ENCODE assay signal across 10 cellular contexts in the genomic region with DNA sequence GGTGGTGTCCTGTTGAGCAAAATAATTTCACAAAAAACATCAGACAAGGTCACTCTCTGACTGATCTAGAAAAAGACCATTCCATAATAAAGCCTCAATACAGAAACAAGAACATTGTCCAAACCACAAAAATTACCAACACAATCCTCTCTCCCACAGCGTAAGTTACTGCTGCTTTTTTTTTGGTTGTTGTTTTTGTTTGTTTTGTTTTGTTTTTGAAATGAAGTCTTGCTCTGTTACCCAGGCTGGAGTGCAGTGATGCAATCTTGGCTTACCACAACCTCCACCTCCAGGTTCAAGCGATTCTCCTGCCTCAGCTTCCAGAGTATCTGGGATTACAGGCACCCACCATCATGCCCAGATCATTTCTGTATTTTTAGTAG. TPM values are rescaled to one million over a fixed set of nuclear protein-coding genes. Genes with fewer than 3 reads are reported as not detected.
DNase-seq lines count a peak whose midpoint lies in the region; ATAC-seq and TF ChIP-seq lines count a peak whose summit lies in the region.
"Had no signal": no experiment of that assay in that cellular context is flagged by ENCODE, and none has a peak within 500 bp of the region (broad histone marks: within the 10 kb centered on the region; RNA-seq: fewer than 3 reads in every experiment).

No MANE protein-coding gene starts in this region.

- no peaks in the 10 kb centered on the region for H3K27me3 ChIP-seq in CD4-positive, alpha-beta T cell (ENCODE audit: control insufficient read depth, insufficient read depth, low read length)
- H3K27me3 ChIP-seq in NT2/D1 (ENCODE audit: insufficient read depth, insufficient read length) = no peaks in the 10 kb centered on the region
- no peaks in the 10 kb centered on the region for H3K27me3 ChIP-seq in dorsolateral prefrontal cortex
- no peaks in the 10 kb centered on the region for H3K27me3 ChIP-seq in neutrophil

- H3K4me1 ChIP-seq in NT2/D1 (ENCODE audit: insufficient read depth, insufficient read length) = peaks cover 6% of the 10 kb centered on the region
- peaks cover 29 to 39% of the 10 kb centered on the region in 2 experiments for H3K4me1 ChIP-seq in neutrophil (ENCODE audit: control insufficient read depth in 1 of 2, insufficient read depth in 1 of 2, low read depth in 1 of 2, low read length in 1 of 2)

- no peak for ATAC-seq in CD4-positive, alpha-beta T cell (ENCODE audit: poor library complexity)
- ATAC-seq in GM18511 (IDR thresholded peaks at IDR 0.05; ENCODE audit: unreplicated experiment) (no peak), HG02852 (IDR thresholded peaks at IDR 0.05; ENCODE audit: unreplicated experiment) (no peak), GM19035 (IDR thresholded peaks at IDR 0.05; ENCODE audit: unreplicated experiment) (no peak)

- peaks cover 7% of the 10 kb centered on the region for H3K36me3 ChIP-seq in NT2/D1 (ENCODE audit: insufficient read depth, insufficient read length, low read length)
- peaks cover 11% of the 10 kb centered on the region for H3K36me3 ChIP-seq in neutrophil

- no peak overlapping the region for H3K4me3 ChIP-seq in NT2/D1 (ENCODE audit: insufficient read length, low read depth)
- H3K4me3 ChIP-seq in dorsolateral prefrontal cortex = peak overlapping the region in 31 of 59 donors; percentile 57 to 100 (median 97)
- no peak overlapping the region for H3K4me3 ChIP-seq in neutrophil (ENCODE audit: low read depth in 1 of 2, low read length in 1 of 2)

- POLR2A ChIA-PET in CD4-positive, alpha-beta T cell (lab: Charles Lee) = interaction anchor here (1.2 to 1.4 kb wide), 2 partner anchors 34 to 111 kb away, joined by 4 to 5 read pairs; a partner anchor contains a TSS

- peak overlapping the region; percentile 93 for H3K27ac Mint-ChIP-seq in CD4-positive, alpha-beta T cell

- CTCF ChIA-PET in CD4-positive, alpha-beta T cell (lab: Charles Lee) = interaction anchor here (1.2 to 1.7 kb wide), 2 partner anchors 32 to 34 kb away, joined by 3 to 7 read pairs; a partner anchor contains a TSS

- no peak for DNase-seq in CD4-positive, alpha-beta T cell
- DNase-seq in NT2/D1 (ENCODE audit: low read depth, low spot score) (no peak), dorsolateral prefrontal cortex (no peak), kidney tubule cell (ENCODE audit: low spot score) (no peak)
- DNase-seq: activated gamma-delta T cell, NCI-H526 treated with DMSO at 0.1 percent for 48 hours had no signal

- H3K9ac ChIP-seq in NT2/D1 (ENCODE audit: insufficient read length, low read depth) = peak overlapping the region; percentile 88

- peak overlapping the region; percentile 95 for H3K4me3 Mint-ChIP-seq in CD4-positive, alpha-beta T cell

- no peak overlapping the region for H3K27ac ChIP-seq in CD4-positive, alpha-beta T cell (ENCODE audit: low read depth, low read length)
- H3K27ac ChIP-seq in dorsolateral prefrontal cortex (peak overlapping the region in 50 of 59 donors; percentile 30 to 97 (median 93)), neutrophil (peak overlapping the region; percentile 23)

- TF ChIP-seq CTCF in CD4-positive, alpha-beta T cell (IDR thresholded peaks at IDR 0.05) = no peak
- TF ChIP-seq CTCF in dorsolateral prefrontal cortex (IDR thresholded peaks at IDR 0.05 in 54 of 56, conservative IDR thresholded peaks at IDR 0.05 in 2 of 56; ENCODE audit: low read depth in 1 of 56, partially characterized antibody in 56 of 56) (no peak), neutrophil (IDR thresholded peaks at IDR 0.05) (no peak)

- H3K9me3 Mint-ChIP-seq in CD4-positive, alpha-beta T cell = no peaks in the 10 kb centered on the region

- H3K27me3 Mint-ChIP-seq in CD4-positive, alpha-beta T cell = no peaks in the 10 kb centered on the region

- H3K36me3 Mint-ChIP-seq in CD4-positive, alpha-beta T cell (ENCODE audit: low read depth) = peaks cover 23% of the 10 kb centered on the region

- H3K9me3 ChIP-seq in CD4-positive, alpha-beta T cell (ENCODE audit: control insufficient read depth, low read length) = no peaks in the 10 kb centered on the region
- H3K9me3 ChIP-seq in NT2/D1 (ENCODE audit: insufficient read depth, low read length) = no peaks in the 10 kb centered on the region
- H3K9me3 ChIP-seq in neutrophil = no peaks in the 10 kb centered on the region

- intact Hi-C loops in CD4-positive, alpha-beta T cell (cut with DNase I, micrococcal nuclease) = loop anchor here in 1 of 2 experiments (2.0 kb wide), 1 partner anchor 67 kb away; a partner anchor contains a TSS
- intact Hi-C loops in dorsolateral prefrontal cortex (cut with DNase I) = loop anchor here (2.0 to 5.0 kb wide), 4 partner anchors 27 to 80 kb away; a partner anchor contains a TSS

- H3K4me1 Mint-ChIP-seq in CD4-positive, alpha-beta T cell (ENCODE audit: low read depth) = peaks cover 34% of the 10 kb centered on the region

RNA-seq across cellular contexts. Expression of a gene that starts 1.5 kb away (rescaled TPM):
- total RNA-seq in CD4-positive, alpha-beta T cell = 10 to 100 TPM; 40.0 to 43.8 TPM
- total RNA-seq in dorsolateral prefrontal cortex = 10 to 100 TPM; 38.6 to 87.0 (median 61.2) TPM

RNA-seq across cellular contexts. Expression of a gene that starts 27.2 kb away (rescaled TPM):
- total RNA-seq in CD4-positive, alpha-beta T cell = not detected
- total RNA-seq in dorsolateral prefrontal cortex = 100 to 1,000 TPM in 28 of 120 experiments, 10 to 100 TPM in 92; 60.7 to 127 (median 92.5) TPM

RNA-seq across cellular contexts. Expression of a gene that starts 28.2 kb away (rescaled TPM):
- total RNA-seq in CD4-positive, alpha-beta T cell = not detected
- 100 to 1,000 TPM in 106 of 120 experiments, 10 to 100 TPM in 14; 57.0 to 207 (median 139) TPM for total RNA-seq in dorsolateral prefrontal cortex

RNA-seq across cellular contexts. Expression of a gene that starts 34.4 kb away (rescaled TPM):
- 10 to 100 TPM; 56.9 to 63.3 TPM for total RNA-seq in CD4-positive, alpha-beta T cell
- 100 to 1,000 TPM in 56 of 120 experiments, 10 to 100 TPM in 64; 63.3 to 177 (median 99.3) TPM for total RNA-seq in dorsolateral prefrontal cortex

RNA-seq across cellular contexts. Expression of a gene that starts 46.2 kb away (rescaled TPM):
- total RNA-seq in CD4-positive, alpha-beta T cell = 10 to 100 TPM; 13.1 to 14.1 TPM
- 10 to 100 TPM; 58.7 to 87.3 (median 69.6) TPM for total RNA-seq in dorsolateral prefrontal cortex

Comparison
In these comparisons a context has a peak if more than half of its experiments do, and no peak if none do; other contexts are left out.
1. H3K4me3 ChIP-seq: peak in dorsolateral prefrontal cortex (31 of 59); none in NT2/D1 (single experiment) and neutrophil (0 of 2).
2. RNA of a gene that starts 27.2 kb away (total RNA-seq): 60.7 to 127 TPM in dorsolateral prefrontal cortex; not detected in CD4-positive, alpha-beta T cell; every median in the first group is over 10 times any median in the second.
3. RNA of a gene that starts 28.2 kb away (total RNA-seq): 57.0 to 207 TPM in dorsolateral prefrontal cortex; not detected in CD4-positive, alpha-beta T cell; every median in the first group is over 10 times any median in the second.